36 cellular contexts compared by ENCODE assay signal in genomic region chr16:89207993-89208392, GRCh38. TPM values are rescaled to one million over a fixed set of nuclear protein-coding genes. Genes with fewer than 3 reads are reported as not detected.
"Had no signal": no experiment of that assay in that cellular context is flagged by ENCODE, and none has a peak within 500 bp of the region (broad histone marks: within the 10 kb centered on the region; RNA-seq: fewer than 3 reads in every experiment).

No MANE protein-coding gene starts in this region.

- H3K36me3 ChIP-seq: adrenal gland, ascending aorta, brain microvascular endothelial cell, breast epithelium, cardiac muscle cell had no signal

- H3K27ac ChIP-seq: adrenal gland, ascending aorta, body of pancreas, brain microvascular endothelial cell, breast epithelium, cardiac muscle cell had no signal

- H3K4me3 ChIP-seq: adrenal gland, ascending aorta, body of pancreas, breast epithelium, cardiac muscle cell had no signal

- ATAC-seq: activated naive CD4-positive, alpha-beta T cell treated with anti-CD3 and anti-CD28 coated beads, Interleukin-2, amount 50 U/mL, for 72 hours; activated naive CD8-positive, alpha-beta T cell treated with anti-CD3 and anti-CD28 coated beads, Interleukin-2, amount 50 U/mL, for 24 hours; activated T-cell treated with anti-CD3 and anti-CD28 coated beads, Interleukin-2, amount 50 U/mL, for 4 hours; activated T-cell treated with anti-CD3 and anti-CD28 coated beads, Interleukin-2, amount 50 U/mL, for 72 hours; activated T-helper 17 cell treated with anti-CD3 and anti-CD28 coated beads, Interleukin-2, amount 50 U/mL, for 72 hours; body of pancreas had no signal

- H3K27me3 ChIP-seq: ascending aorta, body of pancreas had no signal

- FAIRE-seq: astrocyte, bronchial epithelial cell had no signal

- H3K9me3 ChIP-seq: adrenal gland, ascending aorta, body of pancreas, breast epithelium had no signal

- H3K4me1 ChIP-seq: adrenal gland, ascending aorta, body of pancreas, breast epithelium had no signal

- DNase-seq: activated effector memory CD4-positive, alpha-beta T cell treated with anti-CD3 and anti-CD28 coated beads, Interleukin-2, amount 50 U/mL, for 16 hours; activated effector memory CD4-positive, alpha-beta T cell treated with Interleukin-2 at 50 U/mL for 16 hours; activated gamma-delta T cell; activated gamma-delta T cell treated with Interleukin-2 at 50 U/mL for 16 hours; activated naive CD4-positive, alpha-beta T cell; activated naive CD4-positive, alpha-beta T cell treated with anti-CD3 and anti-CD28 coated beads for 36 hours; activated naive CD4-positive, alpha-beta T cell treated with anti-CD3 and anti-CD28 coated beads, Interleukin-2, amount 10 ng/mL, durations not matched to agents 7 days and 5 days; activated naive CD4-positive, alpha-beta T cell treated with anti-CD3 and anti-CD28 coated beads, Interleukin-2, amount 50 U/mL, for 16 hours; activated naive CD4-positive, alpha-beta T cell treated with Interleukin-2 at 50 U/mL for 16 hours; activated naive CD8-positive, alpha-beta T cell treated with anti-CD3 and anti-CD28 coated beads for 36 hours; activated naive CD8-positive, alpha-beta T cell treated with anti-CD3 and anti-CD28 coated beads, Interleukin-2, amount 10 ng/mL, durations not matched to agents 7 days and 5 days; activated naive CD8-positive, alpha-beta T cell treated with anti-CD3 and anti-CD28 coated beads, Interleukin-2, amount 50 U/mL, for 24 hours; activated T-cell treated with anti-CD3 and anti-CD28 coated beads, Interleukin-2, amount 50 U/mL, for 24 hours; activated T-cell treated with anti-CD3 and anti-CD28 coated beads, Interleukin-2, amount 50 U/mL, for 4 hours; activated T-cell treated with anti-CD3 and anti-CD28 coated beads, Interleukin-2, amount 50 U/mL, for 48 hours; activated T-cell treated with anti-CD3 and anti-CD28 coated beads, Interleukin-2, amount 50 U/mL, for 72 hours; adrenal gland; amniotic stem cell; amygdala; anterior cingulate cortex; aorta; body of pancreas; brain microvascular endothelial cell; caudate nucleus; central memory CD4-positive, alpha-beta T cell; cerebellar nuclear complex had no signal

RNA-seq across cellular contexts. Expression of gene SLC22A31, which starts 7.7 kb away (rescaled TPM):
- total RNA-seq: activated naive CD8-positive, alpha-beta T cell treated with anti-CD3 and anti-CD28 coated beads for 36 hours; ascending aorta; breast epithelium; cardiac septum had no signal

RNA-seq across cellular contexts. Expression of gene CDH15, which starts 36.4 kb away (rescaled TPM):
- total RNA-seq: activated naive CD4-positive, alpha-beta T cell treated with anti-CD3 and anti-CD28 coated beads for 36 hours; activated naive CD8-positive, alpha-beta T cell treated with anti-CD3 and anti-CD28 coated beads for 36 hours; activated naive CD8-positive, alpha-beta T cell treated with anti-CD3 and anti-CD28 coated beads, Interleukin-2, amount 10 ng/mL, durations not matched to agents 7 days and 5 days; activated T-cell treated with anti-CD3 and anti-CD28 coated beads, Interleukin-2, amount 50 U/mL, for 4 hours; activated T-cell treated with anti-CD3 and anti-CD28 coated beads, Interleukin-2, amount 50 U/mL, for 72 hours; activated T-helper 1 cell treated with anti-CD3 and anti-CD28 coated beads, Interleukin-12 subunit alpha, Interleukin-12 subunit beta, Interleukin-2, Interleukin-4 antibody, amounts not matched to agents 30 ng/mL and 10 ng/mL and 1 ng/mL, durations not matched to agents 14 hours and 24 hours and 36 hours; activated T-helper 2 cell treated with anti-CD3 and anti-CD28 coated beads, Interferon-gamma antibody, Interleukin-2, Interleukin-4, amounts not matched to agents 10 μg/mL and 5 μg/mL and 100 μg/mL, durations not matched to agents 14 hours and 24 hours and 36 hours; ascending aorta; breast epithelium had no signal
